ENCODE assay signal across 8 cellular contexts in genomic region chr19:15265849-15266248, GRCh38. TPM values are rescaled to one million over a fixed set of nuclear protein-coding genes. Genes with fewer than 3 reads are reported as not detected.
DNase-seq lines count a peak whose midpoint lies in the region; ATAC-seq and TF ChIP-seq lines count a peak whose summit lies in the region.

No MANE protein-coding gene starts in this region.

- H3K27me3 Mint-ChIP-seq in Caco-2 (ENCODE audit: insufficient read depth, unreplicated experiment) = no peaks in the 10 kb centered on the region
- no peaks in the 10 kb centered on the region for H3K27me3 Mint-ChIP-seq in CD4-positive, alpha-beta memory T cell

- in situ Hi-C loops in astrocyte of the spinal cord (cut with HindIII; ENCODE audit: low sequenced_read_pairs) = no loop called here

- TF ChIP-seq EP300 in stomach (IDR thresholded peaks at IDR 0.05) = peak; percentile 93

- H3K4me1 ChIP-seq in stomach (peaks cover 47 to 84% (median 72%) of the 10 kb centered on the region in 4 donors), Caco-2 (no peaks in the 10 kb centered on the region)
- H3K4me1 ChIP-seq in CD4-positive, alpha-beta memory T cell (ENCODE audit: insufficient read depth, low read length) = no peaks in the 10 kb centered on the region

- H3K4me3 Mint-ChIP-seq in Caco-2 (ENCODE audit: unreplicated experiment) = no peak overlapping the region
- no peak overlapping the region for H3K4me3 Mint-ChIP-seq in CD4-positive, alpha-beta memory T cell

- no peaks in the 10 kb centered on the region for H3K27me3 ChIP-seq in stomach
- no peaks in the 10 kb centered on the region for H3K27me3 ChIP-seq in Caco-2 (replicated peaks; ENCODE audit: control insufficient read depth, insufficient read depth, low read length)
- H3K27me3 ChIP-seq in CD4-positive, alpha-beta memory T cell (ENCODE audit: insufficient read depth, low read length) = no peaks in the 10 kb centered on the region

- H3K27ac Mint-ChIP-seq in Caco-2 (ENCODE audit: unreplicated experiment) = no peak overlapping the region
- H3K27ac Mint-ChIP-seq in CD4-positive, alpha-beta memory T cell = no peak overlapping the region

- no TSS peak for BruUV-seq in Caco-2 (replicated peaks; lab: Mats Ljungman, UMichigan)

- H3K4me1 Mint-ChIP-seq in Caco-2 (ENCODE audit: low read depth, unreplicated experiment) = peaks cover 34% of the 10 kb centered on the region
- H3K4me1 Mint-ChIP-seq in CD4-positive, alpha-beta memory T cell = peaks cover 2 to 21% (median 15%) of the 10 kb centered on the region in 4 donors

- CTCF ChIA-PET in Caco-2 (lab: Charles Lee) = no interaction called here
- CTCF ChIA-PET in CD4-positive, alpha-beta memory T cell (lab: Charles Lee; ENCODE audit: partially characterized antibody) = interaction anchor here (0.5 kb wide), 1 partner anchor 113 kb away, joined by 3 read pairs; no protein-coding TSS in a partner anchor

- 8 to 33% (median 26%) methylated on average over 4 to 8 of the region's 8 CpGs for WGBS in stomach, 5 donors

- intact Hi-C loops in stomach (cut with DNase I; ENCODE audit: low total_unique reads) = loop anchor here (10.0 kb wide), 1 partner anchor 59 kb away; no protein-coding TSS in a partner anchor
- intact Hi-C loops in Caco-2 (cut with micrococcal nuclease; ENCODE audit: unreplicated experiment) = loop anchor here (5.0 kb wide), 1 partner anchor 61 kb away; no protein-coding TSS in a partner anchor
- intact Hi-C loops in CD4-positive, alpha-beta memory T cell (cut with micrococcal nuclease) = loop anchor here (2.0 kb wide), 1 partner anchor 113 kb away; the partner anchor contains the start of gene AKAP8

- peak; percentile 87 for DNase-seq in HT1080 (ENCODE audit: low read depth)
- DNase-seq in astrocyte of the spinal cord (ENCODE audit: low read depth, low spot score) = peak; percentile 99
- peak; percentile 88 for DNase-seq in inferior parietal cortex (ENCODE audit: extremely low spot score)
- DNase-seq in stomach = peak; percentile 93
- no peak for DNase-seq in Caco-2
- no peak for DNase-seq in CD4-positive, alpha-beta memory T cell
- no peak for DNase-seq in MV-4-11 (lab: John Stamatoyannopoulos, UW)

- H3K27ac ChIP-seq in stomach = peak overlapping the region; percentile 53 to 90 (median 82)
- no peak overlapping the region for H3K27ac ChIP-seq in CD4-positive, alpha-beta memory T cell (ENCODE audit: low read depth, low read length)

- no peak for TF ChIP-seq POLR2A in stomach (IDR thresholded peaks at IDR 0.05)

- peaks cover 95% of the 10 kb centered on the region for H3K36me3 Mint-ChIP-seq in Caco-2 (ENCODE audit: insufficient read depth, unreplicated experiment)
- peaks cover 74 to 86% of the 10 kb centered on the region in 2 donors for H3K36me3 Mint-ChIP-seq in CD4-positive, alpha-beta memory T cell

- no peak for ATAC-seq in GM21717 (IDR thresholded peaks at IDR 0.05; ENCODE audit: unreplicated experiment)

- no peaks in the 10 kb centered on the region for H3K9me3 Mint-ChIP-seq in Caco-2 (ENCODE audit: unreplicated experiment)
- H3K9me3 Mint-ChIP-seq in CD4-positive, alpha-beta memory T cell = no peaks in the 10 kb centered on the region

- H3K36me3 ChIP-seq in stomach (peaks cover 50 to 99% (median 87%) of the 10 kb centered on the region in 4 donors), Caco-2 (ENCODE audit: control insufficient read depth, insufficient read depth, low read length) (peaks cover 8% of the 10 kb centered on the region)
- H3K36me3 ChIP-seq in CD4-positive, alpha-beta memory T cell (ENCODE audit: insufficient read depth, low read length) = peaks cover 83% of the 10 kb centered on the region

- POLR2A ChIA-PET in Caco-2 (lab: Charles Lee) = no interaction called here
- POLR2A ChIA-PET in CD4-positive, alpha-beta memory T cell (lab: Charles Lee; ENCODE audit: partially characterized antibody) = no interaction called here

- TF ChIP-seq CTCF in astrocyte of the spinal cord (IDR thresholded peaks at IDR 0.05; ENCODE audit: low read depth, low read length) (no peak), stomach (IDR thresholded peaks at IDR 0.05) (no peak), Caco-2 (IDR thresholded peaks at IDR 0.05; ENCODE audit: insufficient read depth in 1 of 2, low read depth in 1 of 2, low read length in 1 of 2, severe bottlenecking in 1 of 2, unreplicated experiment in 1 of 2) (no peak)

- H3K9me3 ChIP-seq in stomach = no peaks in the 10 kb centered on the region
- H3K9me3 ChIP-seq in Caco-2 = no peaks in the 10 kb centered on the region
- H3K9me3 ChIP-seq in CD4-positive, alpha-beta memory T cell (ENCODE audit: control insufficient read depth in 1 of 2, low read length in 2 of 2) = no peaks in the 10 kb centered on the region

- H3K4me3 ChIP-seq in astrocyte of the spinal cord (ENCODE audit: low read depth, low read length) (no peak overlapping the region), stomach (no peak overlapping the region), Caco-2 (ENCODE audit: low read depth, low read length) (no peak overlapping the region)
- no peak overlapping the region for H3K4me3 ChIP-seq in CD4-positive, alpha-beta memory T cell (ENCODE audit: low read length in 2 of 2)

RNA-seq across cellular contexts. Expression of gene EPHX3, which starts 33.6 kb away (rescaled TPM):
- total RNA-seq in HT1080 (2014; rRNA removed; shearing (Covaris generic)) = not detected in 2 replicates
- polyA plus RNA-seq in HT1080 (2015; cell fraction: cytosol; rRNA removed) = 0.03 and 0.20 TPM in 2 replicates
- 0.87 TPM in 1 of 2 replicates, not detected in the other for polyA plus RNA-seq in HT1080 (2015; cell fraction: nucleus; rRNA removed)
- total RNA-seq in stomach (1 to 10 TPM in 2 of 5 donors, not detected in 3; 1.1 to 4.2 TPM), Caco-2 (2022) (0.97 and 1.2 TPM in 2 replicates)
- polyA plus RNA-seq in stomach = 10 to 100 TPM in 1 of 3 donors, under 1 TPM in 1, not detected in 1; 0.31 to 12.8 TPM
- under 1 TPM in 1 of 2 experiments, not detected in 1; 0.29 TPM for total RNA-seq in CD4-positive, alpha-beta memory T cell
- polyA plus RNA-seq in CD4-positive, alpha-beta memory T cell = not detected

Comparison
In these comparisons a context has a peak if more than half of its experiments do, and no peak if none do; other contexts are left out.
1. DNase-seq: peak in HT1080 (single experiment), astrocyte of the spinal cord (single experiment), inferior parietal cortex (single experiment) and stomach (single experiment); none in Caco-2 (0 of 2), CD4-positive, alpha-beta memory T cell (0 of 5) and MV-4-11 (single experiment).